19 cellular contexts compared by ENCODE assay signal in the genomic region with DNA sequence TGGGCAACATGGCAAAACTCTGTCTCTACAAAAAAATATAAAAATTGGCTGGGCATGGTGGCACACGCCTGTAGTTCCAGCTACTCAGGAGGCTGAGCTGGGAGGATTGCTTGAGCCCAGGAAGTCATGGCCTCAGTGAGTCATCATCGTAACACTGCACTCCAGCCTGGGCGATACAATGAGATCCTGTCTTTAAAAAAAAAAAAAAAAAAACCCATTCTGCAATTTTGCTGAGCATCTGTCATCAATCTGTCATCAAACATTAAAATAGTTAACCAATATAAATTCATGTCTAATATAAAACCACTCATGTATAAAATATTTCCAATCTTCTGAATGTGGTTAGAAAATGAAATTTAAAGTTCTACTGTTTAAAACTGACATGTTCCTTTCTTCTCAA. TPM values are rescaled to one million over a fixed set of nuclear protein-coding genes. Genes with fewer than 3 reads are reported as not detected.
DNase-seq lines count a peak whose midpoint lies in the region; TF ChIP-seq lines count a peak whose summit lies in the region.
"Had no signal": no experiment of that assay in that cellular context is flagged by ENCODE, and none has a peak within 500 bp of the region (broad histone marks: within the 10 kb centered on the region; RNA-seq: fewer than 3 reads in every experiment).

No MANE protein-coding gene starts in this region.

- TF ChIP-seq CTCF in A673 (conservative IDR thresholded peaks at IDR 0.05; ENCODE audit: low read depth, low read length) (no peak), HEK293 (tag by site-specific recombination; IDR thresholded peaks at IDR 0.05) (no peak), RWPE1 (conservative IDR thresholded peaks at IDR 0.05; ENCODE audit: low read depth) (no peak), fibroblast of mammary gland (conservative IDR thresholded peaks at IDR 0.05; ENCODE audit: control insufficient read depth, insufficient read depth, low read depth, low read length) (no peak), osteocyte (IDR thresholded peaks at IDR 0.05) (no peak)

- H3K36me3 ChIP-seq in A673 (ENCODE audit: insufficient read depth, low read length, poor library complexity, severe bottlenecking), result no peaks in the 10 kb centered on the region
- no peaks in the 10 kb centered on the region for H3K36me3 ChIP-seq in HEK293 (ENCODE audit: control insufficient read depth in 2 of 2, insufficient read depth in 1 of 2, low read length in 2 of 2)
- H3K36me3 ChIP-seq: cardiac muscle cell, uterus had no signal

- CTCF ChIA-PET in A673 (lab: Charles Lee), result no interaction called here
- CTCF ChIA-PET in HEK293 (lab: Yijun Ruan, JAX), result no interaction called here
- CTCF ChIA-PET in RWPE1 (lab: Yijun Ruan, JAX), result no interaction called here

- no TSS peak for BruUV-seq in A673 (replicated peaks; lab: Mats Ljungman, UMichigan)

- peaks cover 4% of the 10 kb centered on the region for H3K27me3 ChIP-seq in A673 (replicated peaks; ENCODE audit: insufficient read depth, low read depth, low read length, poor library complexity)
- H3K27me3 ChIP-seq: cardiac muscle cell, uterus had no signal

- no peaks in the 10 kb centered on the region for H3K9me3 ChIP-seq in A673 (ENCODE audit: low read depth, low read length, poor library complexity, severe bottlenecking)
- no peaks in the 10 kb centered on the region for H3K9me3 ChIP-seq in HEK293 (ENCODE audit: control insufficient read depth, insufficient read depth, low read depth, low read length)
- H3K9me3 ChIP-seq: uterus had no signal

- in situ Hi-C loops in KBM-7 (cut with MboI; ENCODE audit: low pct_unique_long_range_greater_than_20kb, low sequenced_read_pairs), result no loop called here

- H3K27ac ChIP-seq in A673 (ENCODE audit: low read depth, low read length, poor library complexity, severe bottlenecking) (no peak overlapping the region), HEK293 (ENCODE audit: extremely low read depth, low read depth, low read length) (no peak overlapping the region), RWPE1 (peak overlapping the region; percentile 61)
- H3K27ac ChIP-seq: cardiac muscle cell, uterus had no signal

- H3K4me1 ChIP-seq in A673 (ENCODE audit: insufficient read depth, low read length, poor library complexity, severe bottlenecking), result no peaks in the 10 kb centered on the region
- peaks cover 8% of the 10 kb centered on the region; the same call in 1 of the 2 replicates for H3K4me1 ChIP-seq in HEK293 (ENCODE audit: control insufficient read depth, insufficient read depth, low read length)
- H3K4me1 ChIP-seq: uterus had no signal

- peaks cover 5% of the 10 kb centered on the region for H3K9me3 Mint-ChIP-seq in osteocyte (ENCODE audit: unreplicated experiment)
- H3K9me3 Mint-ChIP-seq: activated naive CD8-positive, alpha-beta T cell treated with anti-CD3 and anti-CD28 coated beads, Interleukin-2, amount 50 U/mL, for 24 hours; activated T-helper 2 cell treated with anti-CD3 and anti-CD28 coated beads, Interferon-gamma antibody, Interleukin-2, Interleukin-4, amounts not matched to agents 10 μg/mL and 5 μg/mL and 100 μg/mL, durations not matched to agents 14 hours and 24 hours and 36 hours had no signal

- DNase-seq in A673 (ENCODE audit: low spot score), result peak; percentile 22
- peak; percentile 33 for DNase-seq in RWPE1 (ENCODE audit: low spot score)
- DNase-seq in fibroblast of mammary gland (ENCODE audit: low read depth), result peak; percentile 55
- DNase-seq in T-helper 2 cell, result no peak
- DNase-seq in KBM-7, result no peak
- no peak for DNase-seq in NCI-H524 (lab: John Stamatoyannopoulos, UW)
- no peak for DNase-seq in osteocyte (ENCODE audit: extremely low spot score, unreplicated experiment)
- DNase-seq: activated CD4-positive, alpha-beta T cell treated with anti-CD3 and anti-CD28 coated beads for 36 hours; activated CD8-positive, alpha-beta memory T cell treated with anti-CD3 and anti-CD28 coated beads, Interleukin-2, amount 10 ng/mL, durations not matched to agents 7 days and 5 days; activated naive CD8-positive, alpha-beta T cell treated with anti-CD3 and anti-CD28 coated beads, Interleukin-2, amount 50 U/mL, for 24 hours; CD8-positive, alpha-beta T cell; dermis blood vessel endothelial cell; DMS79; NCI-H146; NCI-H774; uterus had no signal

- POLR2A ChIA-PET in A673 (lab: Charles Lee; ENCODE audit: low non-redundant PET) (no interaction called here), HEK293 (lab: Yijun Ruan, JAX) (no interaction called here), RWPE1 (lab: Yijun Ruan, JAX; ENCODE audit: low non-redundant PET) (no interaction called here)

- peaks cover 21% of the 10 kb centered on the region for H3K27me3 Mint-ChIP-seq in osteocyte (ENCODE audit: unreplicated experiment)
- H3K27me3 Mint-ChIP-seq: activated CD4-positive, alpha-beta T cell treated with anti-CD3 and anti-CD28 coated beads for 36 hours; activated CD8-positive, alpha-beta memory T cell treated with anti-CD3 and anti-CD28 coated beads, Interleukin-2, amount 10 ng/mL, durations not matched to agents 7 days and 5 days; activated naive CD8-positive, alpha-beta T cell treated with anti-CD3 and anti-CD28 coated beads, Interleukin-2, amount 50 U/mL, for 24 hours had no signal

- H3K36me3 Mint-ChIP-seq in osteocyte (ENCODE audit: unreplicated experiment), result no peaks in the 10 kb centered on the region
- H3K36me3 Mint-ChIP-seq: CD8-positive, alpha-beta T cell had no signal

- no peak overlapping the region for H3K4me3 Mint-ChIP-seq in osteocyte (ENCODE audit: unreplicated experiment)
- H3K4me3 Mint-ChIP-seq: activated CD4-positive, alpha-beta T cell treated with anti-CD3 and anti-CD28 coated beads for 36 hours; activated CD8-positive, alpha-beta memory T cell treated with anti-CD3 and anti-CD28 coated beads, Interleukin-2, amount 10 ng/mL, durations not matched to agents 7 days and 5 days; activated naive CD8-positive, alpha-beta T cell treated with anti-CD3 and anti-CD28 coated beads, Interleukin-2, amount 50 U/mL, for 24 hours; CD8-positive, alpha-beta T cell had no signal

- intact Hi-C loops in A673 (cut with micrococcal nuclease; ENCODE audit: unreplicated experiment), result no loop called here

- H3K4me1 Mint-ChIP-seq in osteocyte (ENCODE audit: unreplicated experiment), result peaks cover 3% of the 10 kb centered on the region
- H3K4me1 Mint-ChIP-seq: activated naive CD8-positive, alpha-beta T cell treated with anti-CD3 and anti-CD28 coated beads, Interleukin-2, amount 50 U/mL, for 24 hours had no signal

- H3K27ac Mint-ChIP-seq in osteocyte (ENCODE audit: unreplicated experiment), result no peak overlapping the region
- H3K27ac Mint-ChIP-seq: activated CD4-positive, alpha-beta T cell treated with anti-CD3 and anti-CD28 coated beads for 36 hours; activated CD8-positive, alpha-beta memory T cell treated with anti-CD3 and anti-CD28 coated beads, Interleukin-2, amount 10 ng/mL, durations not matched to agents 7 days and 5 days; activated naive CD8-positive, alpha-beta T cell treated with anti-CD3 and anti-CD28 coated beads, Interleukin-2, amount 50 U/mL, for 24 hours; activated T-helper 2 cell treated with anti-CD3 and anti-CD28 coated beads, Interferon-gamma antibody, Interleukin-2, Interleukin-4, amounts not matched to agents 10 μg/mL and 5 μg/mL and 100 μg/mL, durations not matched to agents 14 hours and 24 hours and 36 hours; CD8-positive, alpha-beta T cell had no signal

- no peak overlapping the region for H3K4me3 ChIP-seq in A673 (ENCODE audit: low read depth, low read length, poor library complexity, severe bottlenecking)
- H3K4me3 ChIP-seq in HEK293 (ENCODE audit: low read depth, low read length), result no peak overlapping the region
- no peak overlapping the region for H3K4me3 ChIP-seq in fibroblast of mammary gland (ENCODE audit: control insufficient read depth, low read depth, low read length)
- H3K4me3 ChIP-seq: cardiac muscle cell, uterus had no signal

TF ChIP-seq in HEK293, 187 proteins besides CTCF, POLR2A, EP300 and RAD21 (continues in another document):
- TF ChIP-seq ZNF585B (tag by site-specific recombination; IDR thresholded peaks at IDR 0.05), result peak; percentile 54
- TF ChIP-seq ZNF629 (tag by site-specific recombination; IDR thresholded peaks at IDR 0.05), result peak; percentile 38; the same call in 1 of the 2 replicates
- TF ChIP-seq, protein P1, sequence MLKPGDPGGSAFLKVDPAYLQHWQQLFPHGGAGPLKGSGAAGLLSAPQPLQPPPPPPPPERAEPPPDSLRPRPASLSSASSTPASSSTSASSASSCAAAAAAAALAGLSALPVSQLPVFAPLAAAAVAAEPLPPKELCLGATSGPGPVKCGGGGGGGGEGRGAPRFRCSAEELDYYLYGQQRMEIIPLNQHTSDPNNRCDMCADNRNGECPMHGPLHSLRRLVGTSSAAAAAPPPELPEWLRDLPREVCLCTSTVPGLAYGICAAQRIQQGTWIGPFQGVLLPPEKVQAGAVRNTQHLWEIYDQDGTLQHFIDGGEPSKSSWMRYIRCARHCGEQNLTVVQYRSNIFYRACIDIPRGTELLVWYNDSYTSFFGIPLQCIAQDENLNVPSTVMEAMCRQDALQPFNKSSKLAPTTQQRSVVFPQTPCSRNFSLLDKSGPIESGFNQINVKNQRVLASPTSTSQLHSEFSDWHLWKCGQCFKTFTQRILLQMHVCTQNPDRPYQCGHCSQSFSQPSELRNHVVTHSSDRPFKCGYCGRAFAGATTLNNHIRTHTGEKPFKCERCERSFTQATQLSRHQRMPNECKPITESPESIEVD (tag by site-specific recombination; IDR thresholded peaks at IDR 0.05), result 0 out of 2 replicates have a peak, but pooled peaks have one; percentile 13
- no peak for TF ChIP-seq ZIC2 (tag by site-specific recombination; IDR thresholded peaks at IDR 0.05)
- peak; percentile 19; the same call in 1 of the 2 replicates for TF ChIP-seq HIC1 (tag by site-specific recombination; IDR thresholded peaks at IDR 0.05)

RNA-seq across cellular contexts. Expression of gene LPAR3, which starts 56.9 kb away (rescaled TPM):
- total RNA-seq in A673 (2021) (0.13 TPM in 1 of 2 replicates, not detected in the other), osteocyte (not detected in 2 replicates)
- total RNA-seq: activated T-helper 2 cell treated with anti-CD3 and anti-CD28 coated beads, Interferon-gamma antibody, Interleukin-2, Interleukin-4, amounts not matched to agents 10 μg/mL and 5 μg/mL and 100 μg/mL, durations not matched to agents 14 hours and 24 hours and 36 hours had no signal

Comparison
In these comparisons a context has a peak if more than half of its experiments do, and no peak if none do; other contexts are left out.
1. DNase-seq: peak in A673 (single experiment), RWPE1 (single experiment) and fibroblast of mammary gland (single experiment); none in T-helper 2 cell (0 of 5), KBM-7 (single experiment), NCI-H524 (0 of 2) and osteocyte (single experiment).